Comparison of ENCODE assay signal across 8 cellular contexts in the genomic region with DNA sequence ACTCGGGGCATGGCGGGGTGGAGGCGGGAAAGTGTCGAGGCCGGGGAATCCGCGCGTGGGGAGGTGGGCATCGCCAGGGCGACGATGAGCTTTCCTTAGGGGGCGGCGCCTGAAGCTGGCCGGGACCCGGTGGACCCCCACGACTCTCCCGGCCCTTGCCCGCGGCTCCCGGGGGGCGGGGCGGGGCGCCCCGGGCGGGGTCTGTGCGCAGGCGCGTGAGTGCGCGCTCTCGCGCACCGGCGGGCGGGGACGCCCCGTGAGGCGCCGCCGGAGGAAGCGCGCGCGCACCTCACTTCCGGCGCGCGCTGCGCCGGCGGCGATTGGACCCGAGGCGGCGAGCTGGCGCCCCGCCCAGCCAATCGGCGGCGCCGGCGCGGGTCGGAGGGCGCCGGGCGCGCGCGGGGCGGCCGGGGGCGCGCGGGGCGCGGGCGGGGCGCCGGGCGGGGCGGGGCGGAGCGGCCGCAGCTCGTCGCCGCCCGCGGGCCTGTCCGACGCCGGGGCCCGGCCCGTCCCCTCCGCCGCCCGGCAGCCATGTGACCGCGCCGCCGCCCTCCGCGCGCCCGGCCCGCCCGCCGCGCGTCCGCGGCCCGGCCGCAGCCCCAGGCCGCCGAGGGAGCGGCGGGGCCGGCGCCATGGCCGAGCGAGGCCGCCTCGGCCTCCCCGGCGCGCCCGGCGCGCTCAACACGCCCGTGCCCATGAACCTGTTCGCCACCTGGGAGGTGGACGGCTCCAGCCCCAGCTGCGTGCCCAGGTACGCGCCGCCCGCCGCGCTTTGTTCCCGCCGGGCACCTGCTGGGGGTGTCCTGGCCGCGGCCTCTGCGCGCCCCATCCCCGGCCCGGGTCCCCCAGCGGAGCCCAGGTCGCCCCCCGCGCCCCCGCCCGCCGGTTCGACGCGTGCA. TPM values are rescaled to one million over a fixed set of nuclear protein-coding genes. Genes with fewer than 3 reads are reported as not detected.
DNase-seq lines count a peak whose midpoint lies in the region; ATAC-seq, FAIRE-seq and TF ChIP-seq lines count a peak whose summit lies in the region.

A gene (plus strand): TSS at position 462 of the 899 bp plus-strand sequence. CDS start 171 bp downstream, at position 633.

- peak; percentile 42 for ATAC-seq in GM21390 (IDR thresholded peaks at IDR 0.05; ENCODE audit: unreplicated experiment)
- peak; percentile 92 for ATAC-seq in natural killer cell treated with Interleukin-12 subunit alpha and Interleukin-12 subunit beta and Interleukin-15 and Interleukin-18, amount 100 ng/mL, for 72 hours

- H3K27me3 ChIP-seq in stomach smooth muscle (ENCODE audit: control insufficient read depth in 1 of 2, insufficient read depth in 2 of 2, low read length in 2 of 2): no peaks in the 10 kb centered on the region

- no peak for FAIRE-seq in D721Med (lab: Jason Lieb, UNC)

- peak within 1 kb of the TSS; percentile 77 to 88 for H3K27ac Mint-ChIP-seq in natural killer cell treated with Interleukin-12 subunit alpha and Interleukin-12 subunit beta and Interleukin-15 and Interleukin-18, amount 100 ng/mL, for 72 hours

- H3K36me3 ChIP-seq in stomach smooth muscle (ENCODE audit: control insufficient read depth in 2 of 2, insufficient read depth in 2 of 2, low read length in 2 of 2): no peaks in the 10 kb centered on the region

- H3K4me1 ChIP-seq in stomach smooth muscle (ENCODE audit: control insufficient read depth, insufficient read depth, low read length): peaks cover 56% of the 10 kb centered on the region

- H3K4me3 Mint-ChIP-seq in natural killer cell treated with Interleukin-12 subunit alpha and Interleukin-12 subunit beta and Interleukin-15 and Interleukin-18, amount 100 ng/mL, for 72 hours: peak within 1 kb of the TSS; percentile 88

- no peaks in the 10 kb centered on the region for H3K9me3 Mint-ChIP-seq in natural killer cell treated with Interleukin-12 subunit alpha and Interleukin-12 subunit beta and Interleukin-15 and Interleukin-18, amount 100 ng/mL, for 72 hours

- H3K4me1 Mint-ChIP-seq in natural killer cell treated with Interleukin-12 subunit alpha and Interleukin-12 subunit beta and Interleukin-15 and Interleukin-18, amount 100 ng/mL, for 72 hours (ENCODE audit: low read depth in 2 of 2): peaks cover 8 to 9% of the 10 kb centered on the region in 2 donors

- peak within 1 kb of the TSS; percentile 94 for H3K27ac ChIP-seq in stomach smooth muscle (ENCODE audit: low read length)

- no peaks in the 10 kb centered on the region for H3K36me3 Mint-ChIP-seq in natural killer cell treated with Interleukin-12 subunit alpha and Interleukin-12 subunit beta and Interleukin-15 and Interleukin-18, amount 100 ng/mL, for 72 hours

- H3K27me3 Mint-ChIP-seq in natural killer cell treated with Interleukin-12 subunit alpha and Interleukin-12 subunit beta and Interleukin-15 and Interleukin-18, amount 100 ng/mL, for 72 hours: no peaks in the 10 kb centered on the region

- H3K9ac ChIP-seq in stomach smooth muscle (ENCODE audit: low read length in 2 of 2): peak within 1 kb of the TSS; percentile 68 to 75

- H3K9me3 ChIP-seq in stomach smooth muscle (ENCODE audit: control insufficient read depth in 2 of 2, low read length in 2 of 2): no peaks in the 10 kb centered on the region

- TF ChIP-seq CTCF in D721Med (IDR thresholded peaks at IDR 0.05; ENCODE audit: insufficient read depth, missing control alignments) (no peak), fibroblast of pulmonary artery (IDR thresholded peaks at IDR 0.05; ENCODE audit: low read length, missing control alignments) (no peak)

- peak within 1 kb of the TSS; percentile 71 for H3K4me3 ChIP-seq in fibroblast of pulmonary artery (replicated peaks; ENCODE audit: low read depth, low read length)
- peak within 1 kb of the TSS; percentile 66 to 81 for H3K4me3 ChIP-seq in stomach smooth muscle (ENCODE audit: low read length in 2 of 2)

- DNase-seq in D721Med (ENCODE audit: insufficient read length, low spot score) (peak; percentile 97), HuH-7.5 (ENCODE audit: low spot score) (peak; percentile 99), RPMI7951 (ENCODE audit: low read depth) (peak; percentile 74), fibroblast of pulmonary artery (ENCODE audit: low read depth) (peak; percentile 87)
- DNase-seq in activated T-helper 9 cell treated with anti-CD3 and anti-CD28 coated beads, Interleukin-2, amount 50 U/mL, for 16 hours (ENCODE audit: low read depth): peak; percentile 70
- DNase-seq in natural killer cell treated with Interleukin-12 subunit alpha and Interleukin-12 subunit beta and Interleukin-15 and Interleukin-18, amount 100 ng/mL, for 72 hours (ENCODE audit: low spot score): peak; percentile 90

RNA-seq across cellular contexts. Expression of the gene that starts here (rescaled TPM):
- total RNA-seq in RPMI7951 (2014; rRNA removed; shearing (Covaris generic)): 18.1 and 18.6 TPM in 2 replicates
- 10 to 100 TPM; 24.9 to 26.3 TPM for total RNA-seq in natural killer cell treated with Interleukin-12 subunit alpha and Interleukin-12 subunit beta and Interleukin-15 and Interleukin-18, amount 100 ng/mL, for 72 hours

Comparison
In these comparisons a context has a peak if more than half of its experiments do, and no peak if none do; other contexts are left out.
1. Peak in every context shown above with its lines: DNase-seq, ATAC-seq, H3K4me3 ChIP-seq and H3K27ac ChIP-seq.